Comparison of ENCODE assay signal across 9 cellular contexts in the genomic region with DNA sequence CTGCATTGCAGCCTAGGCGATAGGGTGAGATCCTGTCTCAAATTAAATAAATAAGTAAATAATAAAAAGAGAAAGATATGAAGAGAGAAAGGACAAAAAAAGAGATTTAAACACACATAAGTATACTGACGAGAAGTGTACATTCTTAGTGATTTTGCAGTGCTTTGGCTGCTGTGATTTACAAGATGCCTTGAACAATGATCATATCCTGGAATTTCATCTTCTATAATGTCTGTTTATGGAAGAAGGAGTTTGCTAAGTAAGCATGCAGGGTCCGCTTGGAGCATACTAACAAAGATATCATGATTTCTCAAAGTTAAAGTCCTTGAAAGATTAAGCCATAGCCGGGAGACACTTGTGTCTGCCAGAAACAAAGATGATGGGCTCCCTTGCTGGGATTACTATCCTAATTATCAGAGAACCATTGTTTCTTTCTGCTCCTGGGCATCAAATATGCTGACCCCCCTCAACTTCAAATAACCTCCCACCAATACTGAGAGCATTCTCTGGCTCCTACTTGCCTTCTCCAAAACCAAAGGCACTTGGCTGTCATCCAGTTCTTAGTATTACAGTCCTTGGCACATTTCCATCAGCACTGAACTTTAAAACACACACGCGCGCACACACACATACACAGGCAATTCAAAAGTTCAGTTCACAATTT. TPM values are rescaled to one million over a fixed set of nuclear protein-coding genes. Genes with fewer than 3 reads are reported as not detected.
A peak's percentile ranks its signal among the peaks of the same experiment; 100 is the strongest.
DNase-seq lines count a peak whose midpoint lies in the region; ATAC-seq and TF ChIP-seq lines count a peak whose summit lies in the region.
"Had no signal": no experiment of that assay in that cellular context is flagged by ENCODE, and none has a peak within 500 bp of the region (broad histone marks: within the 10 kb centered on the region; RNA-seq: fewer than 3 reads in every experiment).

No MANE protein-coding gene starts in this region.

- TF ChIP-seq CTCF in endodermal cell (conservative IDR thresholded peaks at IDR 0.05) (no peak), osteocyte (IDR thresholded peaks at IDR 0.05) (no peak), omental fat pad (IDR thresholded peaks at IDR 0.05) (no peak)

- H3K4me1 ChIP-seq in endodermal cell (ENCODE audit: control insufficient read depth, insufficient read depth, low read length) = no peaks in the 10 kb centered on the region

- ATAC-seq in HG02588 (IDR thresholded peaks at IDR 0.05; ENCODE audit: unreplicated experiment) (no peak), GM21717 (IDR thresholded peaks at IDR 0.05; ENCODE audit: unreplicated experiment) (no peak), omental fat pad (ENCODE audit: low FRiP score) (no peak), GM21576 (IDR thresholded peaks at IDR 0.05; ENCODE audit: unreplicated experiment) (no peak)

- H3K27me3 Mint-ChIP-seq in endodermal cell (ENCODE audit: insufficient read depth) (no peaks in the 10 kb centered on the region), osteocyte (ENCODE audit: unreplicated experiment) (no peaks in the 10 kb centered on the region)

- H3K4me3 Mint-ChIP-seq in endodermal cell (no peak overlapping the region), osteocyte (ENCODE audit: unreplicated experiment) (no peak overlapping the region)

- H3K27me3 ChIP-seq in endodermal cell (ENCODE audit: control insufficient read depth, insufficient read depth, low read length, poor library complexity, severe bottlenecking) = no peaks in the 10 kb centered on the region

- H3K27ac Mint-ChIP-seq in endodermal cell (no peak overlapping the region), osteocyte (ENCODE audit: unreplicated experiment) (peak overlapping the region; percentile 42)

- peak; percentile 96 for DNase-seq in DMS79 treated with DMSO at 0.1 percent for 48 hours (lab: John Stamatoyannopoulos, UW)
- DNase-seq in NCI-H2196 treated with DMSO at 0.1 percent for 48 hours (lab: John Stamatoyannopoulos, UW; ENCODE audit: unreplicated experiment) = peak; percentile 7
- DNase-seq in endodermal cell = no peak
- DNase-seq in osteocyte (ENCODE audit: extremely low spot score, unreplicated experiment) = no peak
- DNase-seq in omental fat pad (ENCODE audit: low spot score) = no peak

- no peaks in the 10 kb centered on the region for H3K36me3 ChIP-seq in endodermal cell (ENCODE audit: control insufficient read depth, insufficient read depth, low read length)

- H3K9me3 ChIP-seq in endodermal cell (ENCODE audit: control insufficient read depth, low read length) = no peaks in the 10 kb centered on the region

- 69 to 74% methylated on average over 2 to 6 of the region's 7 CpGs for whole genome bisulfite sequencing in endodermal cell (ENCODE audit: insufficient coverage in 1 of 2, insufficient read length in 1 of 2), 2 experiments

- no peaks in the 10 kb centered on the region for H3K9me3 Mint-ChIP-seq in endodermal cell
- no peaks in the 10 kb centered on the region for H3K9me3 Mint-ChIP-seq in osteocyte (ENCODE audit: unreplicated experiment)

- H3K4me1 Mint-ChIP-seq in endodermal cell (peaks cover 20% of the 10 kb centered on the region), osteocyte (ENCODE audit: unreplicated experiment) (peaks cover 26% of the 10 kb centered on the region)

- H3K27ac ChIP-seq in endodermal cell (ENCODE audit: low read depth, low read length) = peak overlapping the region; percentile 21

- H3K4me3 ChIP-seq in endodermal cell (ENCODE audit: low read length) = peak overlapping the region; percentile 56
- H3K4me3 ChIP-seq: skin epidermis had no signal

- H3K36me3 Mint-ChIP-seq in endodermal cell (ENCODE audit: low read depth) (no peaks in the 10 kb centered on the region), osteocyte (ENCODE audit: unreplicated experiment) (no peaks in the 10 kb centered on the region)

- H3K9ac ChIP-seq in endodermal cell (ENCODE audit: extremely low read depth, low read length, poor library complexity, severe bottlenecking) = no peak overlapping the region

RNA-seq across cellular contexts. Expression of a gene that starts 47.5 kb away (rescaled TPM):
- 10 to 100 TPM; 21.5 to 30.9 TPM for total RNA-seq in endodermal cell
- 17.1 TPM for polyA plus RNA-seq in endodermal cell (2013, experiment 1 of 2)
- 18.5 TPM for polyA plus RNA-seq in endodermal cell (2013, experiment 2 of 2)
- total RNA-seq in osteocyte = 40.4 and 43.0 TPM in 2 replicates
- 10 to 100 TPM; 23.9 to 47.8 (median 33.4) TPM for total RNA-seq in omental fat pad

Comparison
In these comparisons a context has a peak if more than half of its experiments do, and no peak if none do; other contexts are left out.
1. DNase-seq: peak in DMS79 treated with DMSO at 0.1 percent for 48 hours (single experiment) and NCI-H2196 treated with DMSO at 0.1 percent for 48 hours (single experiment); none in endodermal cell (single experiment), osteocyte (single experiment) and omental fat pad (single experiment).